35 cellular contexts compared by ENCODE assay signal in the genomic region with DNA sequence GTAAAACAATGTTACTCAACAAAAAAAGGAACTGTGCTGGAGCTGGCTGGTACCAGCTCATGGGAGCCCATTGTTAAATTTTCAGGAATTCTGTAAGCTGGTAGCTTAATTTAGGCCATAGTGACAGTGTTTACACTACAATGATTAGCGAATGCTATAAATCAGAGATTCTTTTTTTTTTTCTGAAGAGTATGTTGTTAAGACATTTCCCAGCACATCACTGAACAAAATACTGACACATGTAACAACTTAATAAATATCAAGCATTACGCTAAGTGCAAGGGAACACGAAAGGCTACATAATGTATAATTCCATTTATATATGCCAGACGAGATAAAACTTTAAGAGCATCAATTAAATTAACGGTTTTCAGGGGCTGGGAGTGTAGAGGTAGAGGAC. TPM values are rescaled to one million over a fixed set of nuclear protein-coding genes. Genes with fewer than 3 reads are reported as not detected.
"Had no signal": no experiment of that assay in that cellular context is flagged by ENCODE, and none has a peak within 500 bp of the region (broad histone marks: within the 10 kb centered on the region; RNA-seq: fewer than 3 reads in every experiment).

No MANE protein-coding gene starts in this region.

- H3K36me3 ChIP-seq: adrenal gland, MG63 had no signal

- H3K36me3 Mint-ChIP-seq: activated naive CD4-positive, alpha-beta T cell treated with anti-CD3 and anti-CD28 coated beads, Interleukin-2, amount 50 U/mL, for 24 hours; activated naive CD8-positive, alpha-beta T cell treated with anti-CD3 and anti-CD28 coated beads, Interleukin-2, amount 10 ng/mL, durations not matched to agents 7 days and 5 days had no signal

- H3K4me2 ChIP-seq: PC-9 had no signal

- H3K9me3 ChIP-seq: adrenal gland, body of pancreas, MG63 had no signal

- H3K27ac Mint-ChIP-seq: activated CD8-positive, alpha-beta T cell treated with anti-CD3 and anti-CD28 coated beads for 36 hours; activated naive CD4-positive, alpha-beta T cell treated with anti-CD3 and anti-CD28 coated beads, Interleukin-2, amount 50 U/mL, for 24 hours; activated naive CD8-positive, alpha-beta T cell treated with anti-CD3 and anti-CD28 coated beads, Interleukin-2, amount 10 ng/mL, durations not matched to agents 7 days and 5 days; activated T-cell treated with anti-CD3 and anti-CD28 coated beads, Interleukin-2, amount 50 U/mL, for 24 hours; activated T-helper 2 cell treated with anti-CD3 and anti-CD28 coated beads, Interferon-gamma antibody, Interleukin-2, Interleukin-4, amounts not matched to agents 10 μg/mL and 5 μg/mL and 100 μg/mL, durations not matched to agents 14 hours and 24 hours and 36 hours had no signal

- H3K9me3 Mint-ChIP-seq: activated CD8-positive, alpha-beta T cell treated with anti-CD3 and anti-CD28 coated beads for 36 hours; activated naive CD8-positive, alpha-beta T cell treated with anti-CD3 and anti-CD28 coated beads, Interleukin-2, amount 10 ng/mL, durations not matched to agents 7 days and 5 days; activated T-cell treated with anti-CD3 and anti-CD28 coated beads, Interleukin-2, amount 50 U/mL, for 24 hours; activated T-helper 2 cell treated with anti-CD3 and anti-CD28 coated beads, Interferon-gamma antibody, Interleukin-2, Interleukin-4, amounts not matched to agents 10 μg/mL and 5 μg/mL and 100 μg/mL, durations not matched to agents 14 hours and 24 hours and 36 hours had no signal

- ATAC-seq: activated CD8-positive, alpha-beta T cell treated with anti-CD3 and anti-CD28 coated beads for 36 hours; body of pancreas; Right ventricle myocardium inferior had no signal

- DNase-seq: activated CD4-positive, alpha-beta T cell treated with anti-CD3 and anti-CD28 coated beads for 1 hour; activated CD4-positive, alpha-beta T cell treated with anti-CD3 and anti-CD28 coated beads for 48 hours; activated CD4-positive, alpha-beta T cell treated with anti-CD3 and anti-CD28 coated beads, Interleukin-2, amount 50 U/mL, for 4 hours; activated CD4-positive, CD25-positive, alpha-beta regulatory T cell; activated CD8-positive, alpha-beta T cell treated with anti-CD3 and anti-CD28 coated beads for 36 hours; activated gamma-delta T cell; activated naive CD4-positive, alpha-beta T cell treated with Interleukin-2 at 50 U/mL for 16 hours; activated naive CD8-positive, alpha-beta T cell treated with anti-CD3 and anti-CD28 coated beads, Interleukin-2, amount 10 ng/mL, durations not matched to agents 7 days and 5 days; activated T-cell treated with anti-CD3 and anti-CD28 coated beads, Interleukin-2, amount 50 U/mL, for 24 hours; adrenal gland; body of pancreas; central memory CD4-positive, alpha-beta T cell; Karpas-422; KBM-7; MG63; NCI-H1048; NCI-H1105 treated with DMSO at 0.1 percent for 48 hours; NCI-H1436; NCI-H1694; NCI-H1930; NCI-H2081 treated with DMSO at 0.1 percent for 48 hours; NCI-H2171; NCI-H510A; NCI-H526; NCI-H748 treated with DMSO at 0.1 percent for 48 hours; NK-92 treated with Interleukin-12 subunit alpha and Interleukin-12 subunit beta, amount 100 ng/mL, for 24 hours; PC-9; SIG-M5; T1000; WERI-Rb-1 had no signal

- H3K4me3 Mint-ChIP-seq: activated CD8-positive, alpha-beta T cell treated with anti-CD3 and anti-CD28 coated beads for 36 hours; activated naive CD4-positive, alpha-beta T cell treated with anti-CD3 and anti-CD28 coated beads, Interleukin-2, amount 50 U/mL, for 24 hours; activated naive CD8-positive, alpha-beta T cell treated with anti-CD3 and anti-CD28 coated beads, Interleukin-2, amount 10 ng/mL, durations not matched to agents 7 days and 5 days; activated T-cell treated with anti-CD3 and anti-CD28 coated beads, Interleukin-2, amount 50 U/mL, for 24 hours had no signal

- H2AFZ ChIP-seq: PC-9 had no signal

- H3K27me3 ChIP-seq: adrenal gland, body of pancreas, MG63 had no signal

- H3K4me3 ChIP-seq: adrenal gland, body of pancreas, MG63, PC-9 had no signal

- H3K27ac ChIP-seq: adrenal gland, body of pancreas, PC-9, RWPE1, WERI-Rb-1 had no signal

RNA-seq across cellular contexts. Expression of gene WDFY3, which starts 4.4 kb away (rescaled TPM):
- total RNA-seq: OCI-LY7 had no signal
